In genomic region chr1:23798662-23799142, GRCh38 we compare ENCODE assay signal across 9 cellular contexts. TPM values are rescaled to one million over a fixed set of nuclear protein-coding genes. Genes with fewer than 3 reads are reported as not detected.
DNase-seq lines count a peak whose midpoint lies in the region; ATAC-seq, FAIRE-seq and TF ChIP-seq lines count a peak whose summit lies in the region.
"Had no signal": no experiment of that assay in that cellular context is flagged by ENCODE, and none has a peak within 500 bp of the region (broad histone marks: within the 10 kb centered on the region; RNA-seq: fewer than 3 reads in every experiment).

No MANE protein-coding gene starts in this region.

- no peak overlapping the region for H4K8ac ChIP-seq in H1 (ENCODE audit: extremely low read depth, insufficient read depth, low read length)
- no peak overlapping the region for H4K8ac ChIP-seq in neuronal stem cell (ENCODE audit: low read depth, low read length)

- no peak for FAIRE-seq in H1 (lab: Jason Lieb, UNC)

- CTCF ChIA-PET in H1 (lab: Charles Lee; ENCODE audit: partially characterized antibody) = interaction anchor here (0.8 to 5.3 kb wide), 15 partner anchors 8 to 118 kb away, joined by 3 to 66 read pairs (median 4); partner anchors contain the start of genes FUCA1 and PITHD1

- TF ChIP-seq RAD21 in H1 (IDR thresholded peaks at IDR 0.05 in 1 of 2, conservative IDR thresholded peaks at IDR 0.05 in 1 of 2; ENCODE audit: low read depth in 2 of 2, low read length in 2 of 2) = peak in 1 of 2 experiments; percentile 35; a peak in 1 of 4 replicates

- POLR2A ChIA-PET in H1 (lab: Charles Lee; ENCODE audit: partially characterized antibody) = interaction anchor here (1.0 to 16.2 kb wide), 10 partner anchors 9 to 353 kb away, joined by 3 to 192 read pairs (median 4); partner anchors contain the start of genes ELOA, HMGCL, LYPLA2 and PITHD1

- H3K9me3 ChIP-seq in OCI-LY1 (ENCODE audit: low read length) (no peaks in the 10 kb centered on the region), H1 (ENCODE audit: insufficient read depth in 2 of 2, low read depth in 1 of 2, low read length in 1 of 2) (no peaks in the 10 kb centered on the region), neuronal stem cell (replicated peaks in 1 of 2; ENCODE audit: control insufficient read depth in 2 of 2, insufficient read depth in 1 of 2, low read depth in 1 of 2, low read length in 2 of 2) (no peaks in the 10 kb centered on the region)

- peak; percentile 52 for TF ChIP-seq CTCF in OCI-LY1 (IDR thresholded peaks at IDR 0.05; ENCODE audit: low read length)
- peak in 2 of 3 experiments; percentile 52 to 54; a peak in 3 of 4 replicates for TF ChIP-seq CTCF in H1 (IDR thresholded peaks at IDR 0.05; ENCODE audit: control extremely low read depth in 1 of 3, insufficient read depth in 1 of 3, low read depth in 1 of 3, low read length in 3 of 3)

- H3K56ac ChIP-seq in H1 (replicated peaks; ENCODE audit: insufficient read length, low read depth, low read length) = no peak overlapping the region

- H2BK15ac ChIP-seq in H1 (ENCODE audit: low read length) (0 out of 2 replicates have a peak overlapping the region, but pooled peaks have one; percentile 90), neuronal stem cell (ENCODE audit: low read length) (peak overlapping the region; percentile 56)

- H3K18ac ChIP-seq in H1 (ENCODE audit: extremely low read depth, low read length) (no peak overlapping the region), neuronal stem cell (ENCODE audit: low read length) (no peak overlapping the region)

- H4K91ac ChIP-seq in H1 (replicated peaks; ENCODE audit: insufficient read length, low read length) = no peak overlapping the region
- H4K91ac ChIP-seq in neuronal stem cell (ENCODE audit: low read depth, low read length, poor library complexity) = no peak overlapping the region

- H3K9ac ChIP-seq in OCI-LY1 (ENCODE audit: low read length) = no peak overlapping the region
- H3K9ac ChIP-seq in H1 (replicated peaks in 1 of 4; ENCODE audit: extremely low read depth in 1 of 4, low read depth in 3 of 4, low read length in 3 of 4) = no peak overlapping the region
- peak overlapping the region; percentile 66 for H3K9ac ChIP-seq in neuronal stem cell (ENCODE audit: low read depth, low read length, poor library complexity)

- H3K27me3 ChIP-seq in OCI-LY1 (ENCODE audit: insufficient read depth, low read length) = no peaks in the 10 kb centered on the region
- H3K27me3 ChIP-seq in H1 (replicated peaks in 1 of 4; ENCODE audit: control insufficient read depth in 3 of 4, extremely low read depth in 1 of 4, insufficient read depth in 3 of 4, low read length in 3 of 4) = no peaks in the 10 kb centered on the region; a peak in 1 of 7 replicates
- H3K27me3 ChIP-seq in neuronal stem cell (ENCODE audit: control insufficient read depth in 3 of 3, insufficient read depth in 3 of 3, low read depth in 1 of 3, low read length in 3 of 3) = no peaks in the 10 kb centered on the region

- H3K79me1 ChIP-seq in H1 (ENCODE audit: low read depth, low read length) (no peaks in the 10 kb centered on the region), neuronal stem cell (ENCODE audit: low read depth, low read length) (peaks cover 9% of the 10 kb centered on the region)

- no peak for TF ChIP-seq EP300 in H1 (IDR thresholded peaks at IDR 0.05; ENCODE audit: borderline replicate concordance in 1 of 2, low read depth in 2 of 2, low read length in 2 of 2)

- H3K9me2 ChIP-seq in OCI-LY1 (ENCODE audit: low read depth, low read length) = no peaks in the 10 kb centered on the region

- WGBS in H1 (ENCODE audit: extremely low coverage in 1 of 2, insufficient coverage in 1 of 2, insufficient read length in 1 of 2, insufficient replicate concordance in 2 of 2, low coverage in 1 of 2, low lambda C conversion rate in 2 of 2, missing lambda C conversion rate in 1 of 2), 2 experiments = 86% methylated on average over 12 of the region's 12 CpGs; no CpG with 5 or more reads in 1 of the 2 experiments
- WGBS in neuronal stem cell (ENCODE audit: extremely low coverage in 2 of 2, insufficient read length in 2 of 2, insufficient replicate concordance in 1 of 2), 2 donors = no CpG with 5 or more reads among the region's 12 CpGs

- H3K79me2 ChIP-seq in OCI-LY1 (ENCODE audit: insufficient read depth, low read length) (no peaks in the 10 kb centered on the region), H1 (ENCODE audit: control insufficient read depth in 1 of 2, insufficient read depth in 2 of 2, low read length in 2 of 2) (no peaks in the 10 kb centered on the region)

- H3K36me3 ChIP-seq in OCI-LY1 (ENCODE audit: insufficient read depth, low read length) (peaks cover 20% of the 10 kb centered on the region; the same call in 1 of the 2 replicates), H1 (ENCODE audit: control insufficient read depth in 2 of 4, insufficient read depth in 4 of 4, low read length in 3 of 4) (peaks cover 6 to 23% (median 21%) of the 10 kb centered on the region in 4 experiments; a peak in 5 of 8 replicates), neuronal stem cell (replicated peaks in 1 of 2; ENCODE audit: control insufficient read depth in 2 of 2, insufficient read depth in 2 of 2, low read length in 2 of 2) (peaks cover 25 to 46% of the 10 kb centered on the region in 2 donors)

- H2AFZ ChIP-seq in OCI-LY1 (ENCODE audit: low read length) = no peak overlapping the region
- no peak overlapping the region for H2AFZ ChIP-seq in H1 (ENCODE audit: low read length)
- H2AFZ ChIP-seq in neuronal stem cell (ENCODE audit: low read length) = no peak overlapping the region

- H2AK5ac ChIP-seq in H1 (ENCODE audit: low read depth, low read length) (0 out of 2 replicates have a peak overlapping the region, but pooled peaks have one; percentile 24), neuronal stem cell (ENCODE audit: low read depth, low read length) (peak overlapping the region; percentile 58)

- peaks cover 16% of the 10 kb centered on the region for H3K23me2 ChIP-seq in H1 (ENCODE audit: low read depth, low read length)

- H2BK120ac ChIP-seq in H1 (replicated peaks; ENCODE audit: low read depth, low read length) (no peak overlapping the region), neuronal stem cell (ENCODE audit: low read depth, low read length) (no peak overlapping the region)

- no peaks in the 10 kb centered on the region for H3F3A ChIP-seq in OCI-LY1 (ENCODE audit: insufficient read depth, low read length)

- H3K14ac ChIP-seq in H1 (ENCODE audit: insufficient read length) (no peak overlapping the region), neuronal stem cell (ENCODE audit: low read length) (no peak overlapping the region)

- no peaks in the 10 kb centered on the region for H4K20me1 ChIP-seq in OCI-LY1 (ENCODE audit: insufficient read depth, low read length)
- H4K20me1 ChIP-seq in H1 (replicated peaks in 1 of 2; ENCODE audit: control insufficient read depth in 1 of 2, insufficient read depth in 2 of 2, low read length in 2 of 2) = peaks cover 4 to 5% of the 10 kb centered on the region in 2 experiments

- peaks cover 21% of the 10 kb centered on the region for H3K4me1 ChIP-seq in OCI-LY1 (ENCODE audit: insufficient read depth, low read length, severe bottlenecking)
- H3K4me1 ChIP-seq in H1 (replicated peaks in 1 of 4; ENCODE audit: control insufficient read depth in 3 of 4, insufficient read depth in 4 of 4, low read length in 3 of 4) = peaks cover 0 to 12% (median 9%) of the 10 kb centered on the region in 4 experiments; a peak in 5 of 7 replicates
- peaks cover 5 to 11% of the 10 kb centered on the region in 2 donors for H3K4me1 ChIP-seq in neuronal stem cell (ENCODE audit: control insufficient read depth in 2 of 2, insufficient read depth in 1 of 2, low read depth in 1 of 2, low read length in 2 of 2)

- H3K4me3 ChIP-seq in OCI-LY1 (ENCODE audit: low read depth, low read length, poor library complexity, severe bottlenecking) (no peak overlapping the region), H1 (ENCODE audit: extremely low read depth in 1 of 4, insufficient read depth in 2 of 4, low read depth in 3 of 4, low read length in 4 of 4) (peak overlapping the region in 1 of 4 experiments; percentile 73; a peak in 1 of 8 replicates), neuronal stem cell (ENCODE audit: low read length in 2 of 2) (peak overlapping the region in 1 of 2 donors; percentile 100)

- peak overlapping the region; percentile 18 for H3K27ac ChIP-seq in OCI-LY1 (ENCODE audit: low read depth, low read length, poor library complexity, severe bottlenecking)
- H3K27ac ChIP-seq in H1 (ENCODE audit: low read depth, low read length) = no peak overlapping the region
- H3K27ac ChIP-seq in neuronal stem cell (replicated peaks; ENCODE audit: low read length) = no peak overlapping the region

- H3K23ac ChIP-seq in H1 (ENCODE audit: insufficient read length) = no peak overlapping the region
- peak overlapping the region; percentile 48 for H3K23ac ChIP-seq in neuronal stem cell (ENCODE audit: low read depth, low read length, poor library complexity)

- H3K4me2 ChIP-seq in OCI-LY1 (ENCODE audit: low read length) = peak overlapping the region; percentile 93; the same call in 1 of the 2 replicates
- peak overlapping the region; percentile 89 to 95; a peak in 2 of 4 replicates for H3K4me2 ChIP-seq in H1 (ENCODE audit: insufficient read depth in 1 of 2, low read depth in 2 of 2, low read length in 2 of 2)
- H3K4me2 ChIP-seq in neuronal stem cell (ENCODE audit: insufficient read depth, low read length, poor library complexity, severe bottlenecking) = no peak overlapping the region

- no peak overlapping the region for H4K5ac ChIP-seq in H1 (ENCODE audit: insufficient read length, low read depth, low read length)

- H2BK12ac ChIP-seq in H1 (ENCODE audit: low read depth, low read length) = peak overlapping the region; percentile 60; the same call in 1 of the 2 replicates
- no peak overlapping the region for H2BK12ac ChIP-seq in neuronal stem cell (ENCODE audit: low read length)

- DNase-seq in Daoy (ENCODE audit: low read depth) (peak; percentile 17), H1 (ENCODE audit: low read depth in 1 of 2, low spot score in 2 of 2) (no peak), neuronal stem cell (ENCODE audit: low spot score) (no peak), T1000 (lab: John Stamatoyannopoulos, UW) (no peak), NCI-H1417 treated with DMSO at 0.1 percent for 48 hours (lab: John Stamatoyannopoulos, UW) (no peak), NCI-H1694 treated with DMSO at 0.1 percent for 48 hours (lab: John Stamatoyannopoulos, UW) (no peak)
- DNase-seq: effector CD8-positive, alpha-beta T cell had no signal

- ATAC-seq in GM18868 (IDR thresholded peaks at IDR 0.05; ENCODE audit: unreplicated experiment) = no peak

- TF ChIP-seq POLR2A in H1 (IDR thresholded peaks at IDR 0.05; ENCODE audit: control extremely low read depth in 1 of 2, low read depth in 2 of 2, low read length in 2 of 2) = no peak

- H3K4ac ChIP-seq in H1 (replicated peaks; ENCODE audit: insufficient read length, low read depth, low read length) (no peak overlapping the region), neuronal stem cell (ENCODE audit: low read length) (no peak overlapping the region)

- H2BK5ac ChIP-seq in H1 (ENCODE audit: low read depth, low read length) (peak overlapping the region; percentile 79), neuronal stem cell (ENCODE audit: low read length) (no peak overlapping the region)

- H2BK20ac ChIP-seq in H1 (ENCODE audit: low read length) = no peak overlapping the region

RNA-seq across cellular contexts. Expression of gene GALE, which starts 1.9 kb away (rescaled TPM):
- 108 and 110 TPM in 2 replicates for total RNA-seq in Daoy (2014; rRNA removed; shearing (Covaris generic))
- 26.0 and 29.9 TPM in 2 replicates for total RNA-seq in H1 (2021; fragmentation: NEBNext Ultra II Directional; extraction: Animal tissue kit (Norgen Biotek cat#: 25700))
- 33.9 and 36.1 TPM in 2 replicates for polyA plus RNA-seq in H1 (2011; rRNA removed)
- polyA plus RNA-seq in H1 (2011; cell fraction: cytosol; rRNA removed) = 44.1 TPM
- 49.2 TPM for polyA plus RNA-seq in H1 (2011; cell fraction: nucleus; rRNA removed)
- 19.7 to 30.9 TPM (median 30.0 TPM) in 4 replicates for polyA plus RNA-seq in H1 (2012, experiment 1 of 2)
- polyA plus RNA-seq in H1 (2012, experiment 2 of 2) = 31.2 TPM
- polyA plus RNA-seq in H1 (2013, experiment 1 of 2) = 34.2 TPM
- 33.2 TPM for polyA plus RNA-seq in H1 (2013, experiment 2 of 2)
- 12.4 and 16.0 TPM in 2 replicates for polyA minus RNA-seq in H1 (2011; rRNA and poly(A)+ RNA removed)
- 6.8 TPM for polyA minus RNA-seq in H1 (2011; cell fraction: cytosol; rRNA and poly(A)+ RNA removed)
- 15.4 TPM for polyA minus RNA-seq in H1 (2011; cell fraction: nucleus; rRNA and poly(A)+ RNA removed)
- polyA plus RNA-seq in neuronal stem cell (2013, experiment 1 of 2) = 24.0 TPM
- polyA plus RNA-seq in neuronal stem cell (2013, experiment 2 of 2) = 26.2 TPM

RNA-seq across cellular contexts. Expression of gene LYPLA2, which starts 7.8 kb away (rescaled TPM):
- 103 and 113 TPM in 2 replicates for total RNA-seq in Daoy (2014; rRNA removed; shearing (Covaris generic))
- total RNA-seq in H1 (2021; fragmentation: NEBNext Ultra II Directional; extraction: Animal tissue kit (Norgen Biotek cat#: 25700)) = 138 and 152 TPM in 2 replicates
- 211 and 231 TPM in 2 replicates for polyA plus RNA-seq in H1 (2011; rRNA removed)
- 199 TPM for polyA plus RNA-seq in H1 (2011; cell fraction: cytosol; rRNA removed)
- 248 TPM for polyA plus RNA-seq in H1 (2011; cell fraction: nucleus; rRNA removed)
- 137 to 167 TPM (median 164 TPM) in 4 replicates for polyA plus RNA-seq in H1 (2012, experiment 1 of 2)
- polyA plus RNA-seq in H1 (2012, experiment 2 of 2) = 182 TPM
- 108 TPM for polyA plus RNA-seq in H1 (2013, experiment 1 of 2)
- polyA plus RNA-seq in H1 (2013, experiment 2 of 2) = 112 TPM
- polyA minus RNA-seq in H1 (2011; rRNA and poly(A)+ RNA removed) = 85.0 and 94.2 TPM in 2 replicates
- 102 TPM for polyA minus RNA-seq in H1 (2011; cell fraction: cytosol; rRNA and poly(A)+ RNA removed)
- polyA minus RNA-seq in H1 (2011; cell fraction: nucleus; rRNA and poly(A)+ RNA removed) = 48.5 TPM
- 66.5 TPM for polyA plus RNA-seq in neuronal stem cell (2013, experiment 1 of 2)
- 66.6 TPM for polyA plus RNA-seq in neuronal stem cell (2013, experiment 2 of 2)

RNA-seq across cellular contexts. Expression of gene PITHD1, which starts 20.5 kb away (rescaled TPM):
- 131 TPM in 2 replicates for total RNA-seq in Daoy (2014; rRNA removed; shearing (Covaris generic))
- total RNA-seq in H1 (2021; fragmentation: NEBNext Ultra II Directional; extraction: Animal tissue kit (Norgen Biotek cat#: 25700)) = 65.0 and 68.8 TPM in 2 replicates
- polyA plus RNA-seq in H1 (2011; rRNA removed) = 50.4 and 67.4 TPM in 2 replicates
- 74.7 TPM for polyA plus RNA-seq in H1 (2011; cell fraction: cytosol; rRNA removed)
- polyA plus RNA-seq in H1 (2011; cell fraction: nucleus; rRNA removed) = 24.3 TPM
- 58.6 to 81.9 TPM (median 63.5 TPM) in 4 replicates for polyA plus RNA-seq in H1 (2012, experiment 1 of 2)
- 36.7 TPM for polyA plus RNA-seq in H1 (2012, experiment 2 of 2)
- polyA plus RNA-seq in H1 (2013, experiment 1 of 2) = 29.8 TPM
- 29.8 TPM for polyA plus RNA-seq in H1 (2013, experiment 2 of 2)
- 18.5 and 21.2 TPM in 2 replicates for polyA minus RNA-seq in H1 (2011; rRNA and poly(A)+ RNA removed)
- 20.4 TPM for polyA minus RNA-seq in H1 (2011; cell fraction: cytosol; rRNA and poly(A)+ RNA removed)
- polyA minus RNA-seq in H1 (2011; cell fraction: nucleus; rRNA and poly(A)+ RNA removed) = 16.2 TPM
- 27.2 TPM for polyA plus RNA-seq in neuronal stem cell (2013, experiment 1 of 2)
- polyA plus RNA-seq in neuronal stem cell (2013, experiment 2 of 2) = 27.3 TPM

RNA-seq across cellular contexts. Expression of gene HMGCL, which starts 26.5 kb away (rescaled TPM):
- total RNA-seq in Daoy (2014; rRNA removed; shearing (Covaris generic)) = 20.5 and 27.0 TPM in 2 replicates
- total RNA-seq in H1 (2021; fragmentation: NEBNext Ultra II Directional; extraction: Animal tissue kit (Norgen Biotek cat#: 25700)) = 13.7 and 15.6 TPM in 2 replicates
- polyA plus RNA-seq in H1 (2011; rRNA removed) = 19.5 and 24.3 TPM in 2 replicates
- 29.3 TPM for polyA plus RNA-seq in H1 (2011; cell fraction: cytosol; rRNA removed)
- polyA plus RNA-seq in H1 (2011; cell fraction: nucleus; rRNA removed) = 24.5 TPM
- 13.8 to 24.3 TPM (median 19.2 TPM) in 4 replicates for polyA plus RNA-seq in H1 (2012, experiment 1 of 2)
- polyA plus RNA-seq in H1 (2012, experiment 2 of 2) = 14.1 TPM
- 11.2 TPM for polyA plus RNA-seq in H1 (2013, experiment 1 of 2)
- polyA plus RNA-seq in H1 (2013, experiment 2 of 2) = 9.9 TPM
- polyA minus RNA-seq in H1 (2011; rRNA and poly(A)+ RNA removed) = 15.8 and 24.2 TPM in 2 replicates
- 10.4 TPM for polyA minus RNA-seq in H1 (2011; cell fraction: cytosol; rRNA and poly(A)+ RNA removed)
- polyA minus RNA-seq in H1 (2011; cell fraction: nucleus; rRNA and poly(A)+ RNA removed) = 11.8 TPM
- 16.0 TPM for polyA plus RNA-seq in neuronal stem cell (2013, experiment 1 of 2)
- 15.8 TPM for polyA plus RNA-seq in neuronal stem cell (2013, experiment 2 of 2)

RNA-seq across cellular contexts. Expression of gene ELOA, which starts 55.4 kb away (rescaled TPM):
- 83.0 and 85.5 TPM in 2 replicates for total RNA-seq in Daoy (2014; rRNA removed; shearing (Covaris generic))
- total RNA-seq in H1 (2021; fragmentation: NEBNext Ultra II Directional; extraction: Animal tissue kit (Norgen Biotek cat#: 25700)) = 56.9 and 61.1 TPM in 2 replicates
- 12.3 and 15.7 TPM in 2 replicates for polyA plus RNA-seq in H1 (2011; rRNA removed)
- 17.2 TPM for polyA plus RNA-seq in H1 (2011; cell fraction: cytosol; rRNA removed)
- polyA plus RNA-seq in H1 (2011; cell fraction: nucleus; rRNA removed) = 18.4 TPM
- 30.4 to 40.8 TPM (median 33.7 TPM) in 4 replicates for polyA plus RNA-seq in H1 (2012, experiment 1 of 2)
- 10.1 TPM for polyA plus RNA-seq in H1 (2012, experiment 2 of 2)
- polyA plus RNA-seq in H1 (2013, experiment 1 of 2) = 37.0 TPM
- 37.5 TPM for polyA plus RNA-seq in H1 (2013, experiment 2 of 2)
- polyA minus RNA-seq in H1 (2011; rRNA and poly(A)+ RNA removed) = 22.7 and 25.6 TPM in 2 replicates
- polyA minus RNA-seq in H1 (2011; cell fraction: cytosol; rRNA and poly(A)+ RNA removed) = 22.4 TPM
- 18.6 TPM for polyA minus RNA-seq in H1 (2011; cell fraction: nucleus; rRNA and poly(A)+ RNA removed)
- 16.5 TPM for polyA plus RNA-seq in neuronal stem cell (2013, experiment 1 of 2)
- 17.6 TPM for polyA plus RNA-seq in neuronal stem cell (2013, experiment 2 of 2)
